1 cellular context compared by ENCODE assay signal in genomic region chr1:31575373-31576140, GRCh38.
A peak's percentile ranks its signal among the peaks of the same experiment; 100 is the strongest.
TF ChIP-seq lines count a peak whose summit lies in the region.

No MANE protein-coding gene starts in this region.

TF ChIP-seq in HepG2, 621 proteins besides CTCF, POLR2A, EP300 and RAD21 (continued from another document and continues in another):
- TF ChIP-seq ZUFSP (CRISPR knock-in tag; IDR thresholded peaks at IDR 0.05; ENCODE audit: borderline replicate concordance), result no peak
- TF ChIP-seq PBX2 (CRISPR knock-in tag; IDR thresholded peaks at IDR 0.05), result no peak
- no peak for TF ChIP-seq HHEX (CRISPR knock-in tag; IDR thresholded peaks at IDR 0.05)
- no peak for TF ChIP-seq NONO (IDR thresholded peaks at IDR 0.05)
- peak; percentile 51; the same call in 1 of the 2 replicates for TF ChIP-seq NONO (CRISPR knock-in tag; conservative IDR thresholded peaks at IDR 0.05)
- TF ChIP-seq SNAI1 (CRISPR knock-in tag; IDR thresholded peaks at IDR 0.05; ENCODE audit: borderline replicate concordance), result no peak
- no peak for TF ChIP-seq EEA1 (CRISPR knock-in tag; IDR thresholded peaks at IDR 0.05; ENCODE audit: borderline replicate concordance)
- TF ChIP-seq ADNP (CRISPR knock-in tag; IDR thresholded peaks at IDR 0.05), result no peak
- TF ChIP-seq TFDP1 (CRISPR knock-in tag; IDR thresholded peaks at IDR 0.05; ENCODE audit: borderline replicate concordance), result peak; percentile 28; the same call in 1 of the 2 replicates
- no peak for TF ChIP-seq SCMH1 (CRISPR knock-in tag; IDR thresholded peaks at IDR 0.05; ENCODE audit: borderline replicate concordance)
- TF ChIP-seq DMTF1 (CRISPR knock-in tag; IDR thresholded peaks at IDR 0.05), result no peak
- no peak for TF ChIP-seq SUZ12 (IDR thresholded peaks at IDR 0.05; ENCODE audit: low read depth, low read length)
- no peak for TF ChIP-seq SNAPC5 (CRISPR knock-in tag; IDR thresholded peaks at IDR 0.05; ENCODE audit: borderline replicate concordance)
- 0 out of 2 replicates have a peak, but pooled peaks have one; percentile 28 for TF ChIP-seq ZNF569 (CRISPR knock-in tag; IDR thresholded peaks at IDR 0.05; ENCODE audit: borderline replicate concordance)
- no peak for TF ChIP-seq ZHX1 (CRISPR knock-in tag; IDR thresholded peaks at IDR 0.05; ENCODE audit: low read depth)
- TF ChIP-seq JUNB (CRISPR knock-in tag; IDR thresholded peaks at IDR 0.05; ENCODE audit: borderline replicate concordance), result no peak
- no peak for TF ChIP-seq ZSCAN31 (CRISPR knock-in tag; IDR thresholded peaks at IDR 0.05; ENCODE audit: low read depth)
- no peak for TF ChIP-seq ZNF230 (CRISPR knock-in tag; IDR thresholded peaks at IDR 0.05)
- no peak for TF ChIP-seq FOSL1 (CRISPR knock-in tag; IDR thresholded peaks at IDR 0.05; ENCODE audit: borderline replicate concordance)
- TF ChIP-seq NR1H2 (CRISPR knock-in tag; IDR thresholded peaks at IDR 0.05; ENCODE audit: borderline replicate concordance, low read depth), result no peak
- no peak for TF ChIP-seq TSC22D2 (CRISPR knock-in tag; IDR thresholded peaks at IDR 0.05; ENCODE audit: borderline replicate concordance)
- no peak for TF ChIP-seq ZNF619 (CRISPR knock-in tag; IDR thresholded peaks at IDR 0.05)
- TF ChIP-seq BRF2 (CRISPR knock-in tag; IDR thresholded peaks at IDR 0.05), result no peak
- TF ChIP-seq HDAC1 (CRISPR knock-in tag; IDR thresholded peaks at IDR 0.05), result peak; percentile 79; the same call in 1 of the 2 replicates
- no peak for TF ChIP-seq ZNF205 (CRISPR knock-in tag; IDR thresholded peaks at IDR 0.05)
- TF ChIP-seq RELA (CRISPR knock-in tag; IDR thresholded peaks at IDR 0.05), result no peak
- TF ChIP-seq ZNF451 (CRISPR knock-in tag; IDR thresholded peaks at IDR 0.05), result no peak; the same call in 1 of the 2 replicates
- TF ChIP-seq JUND (CRISPR knock-in tag; IDR thresholded peaks at IDR 0.05), result peak; percentile 70
- peak; percentile 71; the same call in 1 of the 2 replicates for TF ChIP-seq NR2C2 (CRISPR knock-in tag; IDR thresholded peaks at IDR 0.05; ENCODE audit: borderline replicate concordance)
- no peak for TF ChIP-seq ZNF780A (CRISPR knock-in tag; IDR thresholded peaks at IDR 0.05)
- TF ChIP-seq HBP1 (CRISPR knock-in tag; IDR thresholded peaks at IDR 0.05; ENCODE audit: low read depth), result no peak
- TF ChIP-seq ZMAT3 (CRISPR knock-in tag; conservative IDR thresholded peaks at IDR 0.05), result no peak
- no peak for TF ChIP-seq ZNF709 (CRISPR knock-in tag; IDR thresholded peaks at IDR 0.05)
- TF ChIP-seq ZMAT5 (CRISPR knock-in tag; IDR thresholded peaks at IDR 0.05; ENCODE audit: borderline replicate concordance, low read depth), result no peak
- no peak for TF ChIP-seq NFKB2 (CRISPR knock-in tag; IDR thresholded peaks at IDR 0.05; ENCODE audit: borderline replicate concordance)
- TF ChIP-seq ZNF44 (CRISPR knock-in tag; IDR thresholded peaks at IDR 0.05), result no peak
- no peak for TF ChIP-seq ZNF691 (CRISPR knock-in tag; IDR thresholded peaks at IDR 0.05; ENCODE audit: borderline replicate concordance, low read depth)
- 0 out of 2 replicates have a peak, but pooled peaks have one; percentile 12 for TF ChIP-seq BCL3 (CRISPR knock-in tag; IDR thresholded peaks at IDR 0.05)
- TF ChIP-seq NFE2 (CRISPR knock-in tag; IDR thresholded peaks at IDR 0.05), result no peak
- no peak for TF ChIP-seq GLMP (CRISPR knock-in tag; IDR thresholded peaks at IDR 0.05; ENCODE audit: borderline replicate concordance)
- TF ChIP-seq ZNF513 (CRISPR knock-in tag; conservative IDR thresholded peaks at IDR 0.05), result no peak
- TF ChIP-seq ZNF570 (CRISPR knock-in tag; IDR thresholded peaks at IDR 0.05; ENCODE audit: borderline replicate concordance), result no peak
